Comparison of ENCODE assay signal across 8 cellular contexts in the genomic region with DNA sequence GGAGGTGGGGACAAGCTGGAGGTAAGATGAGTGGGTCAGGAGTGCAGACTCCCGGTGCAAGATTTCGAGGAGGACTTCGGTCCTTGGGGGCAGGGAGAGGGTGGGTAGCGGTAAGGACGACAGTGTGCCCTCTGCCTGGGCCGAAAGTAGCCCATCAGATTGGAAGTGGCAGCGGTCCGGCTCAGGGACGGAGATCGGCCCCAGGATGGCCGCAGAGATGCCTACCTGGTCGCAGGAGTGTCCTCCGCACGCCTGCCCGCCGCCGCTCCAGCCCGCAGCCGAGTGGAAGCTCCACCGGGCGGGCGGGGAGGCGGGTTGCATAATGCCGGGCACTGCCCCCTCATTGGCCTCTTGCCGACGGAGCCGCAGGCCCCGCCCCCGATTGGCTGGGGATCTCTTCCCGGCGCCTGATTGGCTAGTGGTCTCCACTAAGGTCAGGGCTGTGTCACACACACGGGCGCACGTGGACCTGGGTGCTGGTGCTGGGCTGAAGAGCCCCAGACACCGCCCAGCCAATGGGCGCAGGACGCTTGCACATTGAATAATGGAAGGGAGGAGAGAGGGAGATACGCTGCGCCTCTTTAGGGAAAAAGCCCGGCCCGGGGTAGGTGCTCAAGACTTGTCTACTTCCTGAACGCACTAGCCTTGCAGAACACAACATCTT. TPM values are rescaled to one million over a fixed set of nuclear protein-coding genes. Genes with fewer than 3 reads are reported as not detected.
A peak's percentile ranks its signal among the peaks of the same experiment; 100 is the strongest.
DNase-seq lines count a peak whose midpoint lies in the region; ATAC-seq, FAIRE-seq and TF ChIP-seq lines count a peak whose summit lies in the region.

A gene with protein sequence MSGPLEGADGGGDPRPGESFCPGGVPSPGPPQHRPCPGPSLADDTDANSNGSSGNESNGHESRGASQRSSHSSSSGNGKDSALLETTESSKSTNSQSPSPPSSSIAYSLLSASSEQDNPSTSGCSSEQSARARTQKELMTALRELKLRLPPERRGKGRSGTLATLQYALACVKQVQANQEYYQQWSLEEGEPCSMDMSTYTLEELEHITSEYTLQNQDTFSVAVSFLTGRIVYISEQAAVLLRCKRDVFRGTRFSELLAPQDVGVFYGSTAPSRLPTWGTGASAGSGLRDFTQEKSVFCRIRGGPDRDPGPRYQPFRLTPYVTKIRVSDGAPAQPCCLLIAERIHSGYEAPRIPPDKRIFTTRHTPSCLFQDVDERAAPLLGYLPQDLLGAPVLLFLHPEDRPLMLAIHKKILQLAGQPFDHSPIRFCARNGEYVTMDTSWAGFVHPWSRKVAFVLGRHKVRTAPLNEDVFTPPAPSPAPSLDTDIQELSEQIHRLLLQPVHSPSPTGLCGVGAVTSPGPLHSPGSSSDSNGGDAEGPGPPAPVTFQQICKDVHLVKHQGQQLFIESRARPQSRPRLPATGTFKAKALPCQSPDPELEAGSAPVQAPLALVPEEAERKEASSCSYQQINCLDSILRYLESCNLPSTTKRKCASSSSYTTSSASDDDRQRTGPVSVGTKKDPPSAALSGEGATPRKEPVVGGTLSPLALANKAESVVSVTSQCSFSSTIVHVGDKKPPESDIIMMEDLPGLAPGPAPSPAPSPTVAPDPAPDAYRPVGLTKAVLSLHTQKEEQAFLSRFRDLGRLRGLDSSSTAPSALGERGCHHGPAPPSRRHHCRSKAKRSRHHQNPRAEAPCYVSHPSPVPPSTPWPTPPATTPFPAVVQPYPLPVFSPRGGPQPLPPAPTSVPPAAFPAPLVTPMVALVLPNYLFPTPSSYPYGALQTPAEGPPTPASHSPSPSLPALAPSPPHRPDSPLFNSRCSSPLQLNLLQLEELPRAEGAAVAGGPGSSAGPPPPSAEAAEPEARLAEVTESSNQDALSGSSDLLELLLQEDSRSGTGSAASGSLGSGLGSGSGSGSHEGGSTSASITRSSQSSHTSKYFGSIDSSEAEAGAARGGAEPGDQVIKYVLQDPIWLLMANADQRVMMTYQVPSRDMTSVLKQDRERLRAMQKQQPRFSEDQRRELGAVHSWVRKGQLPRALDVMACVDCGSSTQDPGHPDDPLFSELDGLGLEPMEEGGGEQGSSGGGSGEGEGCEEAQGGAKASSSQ (N-terminal part only) (minus strand): TSS at position 293 of the 664 bp plus-strand sequence. CDS start 1,698 bp downstream, outside the sequence.

- peak; percentile 90 for FAIRE-seq in kidney (lab: Jason Lieb, UNC)

- H3K27ac ChIP-seq in HEK293 (ENCODE audit: extremely low read depth, low read depth, low read length) (peak within 1 kb of the TSS; percentile 74; the same call in 1 of the 2 replicates), kidney (ENCODE audit: low read depth in 2 of 2, low read length in 2 of 2) (peak within 1 kb of the TSS; percentile 99 to 100)

- H3K4me3 ChIP-seq in BJ (ENCODE audit: low read depth, low read length) (peak within 1 kb of the TSS; percentile 63), HEK293 (ENCODE audit: low read depth, low read length) (peak within 1 kb of the TSS; percentile 44), kidney (ENCODE audit: low read length in 2 of 2) (peak within 1 kb of the TSS; percentile 94 to 99)

- H3K9me3 ChIP-seq in HEK293 (ENCODE audit: control insufficient read depth, insufficient read depth, low read depth, low read length) (no peaks in the 10 kb centered on the region), kidney (ENCODE audit: control insufficient read depth in 1 of 2, low read length in 2 of 2) (no peaks in the 10 kb centered on the region)

- no peaks in the 10 kb centered on the region for H3K27me3 ChIP-seq in BJ (ENCODE audit: control insufficient read depth, insufficient read depth, low read length)

- CTCF ChIA-PET in BJ (lab: Yijun Ruan, JAX) (interaction anchor here (0.5 to 0.9 kb wide), 3 partner anchors 20 to 301 kb away, joined by 3 to 6 read pairs (median 3); no protein-coding TSS in a partner anchor), HEK293 (lab: Yijun Ruan, JAX) (interaction anchor here (0.6 to 3.8 kb wide), 4 partner anchors 13 to 1437 kb away, joined by 4 to 19 read pairs (median 10); a partner anchor contains a TSS)

- TF ChIP-seq CTCF in BJ (IDR thresholded peaks at IDR 0.05; ENCODE audit: insufficient read depth, low read depth, low read length): no peak
- TF ChIP-seq CTCF in HEK293 (tag by site-specific recombination; IDR thresholded peaks at IDR 0.05): no peak
- no peak for TF ChIP-seq CTCF in kidney (IDR thresholded peaks at IDR 0.05; ENCODE audit: borderline replicate concordance, extremely low read depth, insufficient read depth)

- H3K4me1 ChIP-seq in HEK293 (ENCODE audit: control insufficient read depth, insufficient read depth, low read length): peaks cover 25% of the 10 kb centered on the region
- H3K4me1 ChIP-seq in kidney (ENCODE audit: control insufficient read depth in 1 of 2, insufficient read depth in 1 of 2, low read depth in 1 of 2, low read length in 2 of 2): peaks cover 21 to 29% of the 10 kb centered on the region in 2 donors

- no peak for ATAC-seq in GM21423 (IDR thresholded peaks at IDR 0.05; ENCODE audit: unreplicated experiment)

- DNase-seq in BJ (ENCODE audit: low read depth) (peak; percentile 53), NCI-H226 (peak; percentile 95), cerebellum (ENCODE audit: low spot score) (peak; percentile 97), kidney (peak; percentile 98)
- DNase-seq in activated CD4-positive, alpha-beta T cell treated with anti-CD3 and anti-CD28 coated beads for 1 hour: peak; percentile 71
- peak; percentile 85 to 91 (median 86) for DNase-seq in stimulated activated CD4-positive, alpha-beta T cell treated with anti-CD3 and anti-CD28 coated beads, Interleukin-12 subunit alpha, Interleukin-12 subunit beta, amount 100 ng/mL, for 48 hours (ENCODE audit: low read depth in 2 of 3, low spot score in 1 of 3)

- H3K9ac ChIP-seq in kidney (ENCODE audit: low read length in 2 of 2): peak within 1 kb of the TSS; percentile 96 to 98

- intact Hi-C loops in kidney (cut with DNase I): no loop called here

- POLR2A ChIA-PET in BJ (lab: Charles Lee) (no interaction called here), HEK293 (lab: Yijun Ruan, JAX) (interaction anchor here (1.0 kb wide), 1 partner anchor 21 kb away, joined by 3 read pairs; no protein-coding TSS in a partner anchor)

- H3K36me3 ChIP-seq in BJ (ENCODE audit: control insufficient read depth, insufficient read depth, low read length) (peaks cover 22% of the 10 kb centered on the region), HEK293 (ENCODE audit: control insufficient read depth in 2 of 2, insufficient read depth in 1 of 2, low read length in 2 of 2) (peaks cover 0 to 33% of the 10 kb centered on the region in 2 experiments; a peak in 2 of 3 replicates), kidney (ENCODE audit: control insufficient read depth in 1 of 2, insufficient read depth in 2 of 2, low read length in 2 of 2) (peaks cover 26 to 44% of the 10 kb centered on the region in 2 donors)

TF ChIP-seq in HEK293, 187 proteins besides CTCF, POLR2A, EP300 and RAD21 (continues in another document):
- TF ChIP-seq ZNF571 (tag by site-specific recombination; IDR thresholded peaks at IDR 0.05) (no peak), ZBTB20 (tag by site-specific recombination; IDR thresholded peaks at IDR 0.05) (peak; percentile 93), ZNF785 (tag by site-specific recombination; IDR thresholded peaks at IDR 0.05) (no peak), ZNF214 (tag by site-specific recombination; IDR thresholded peaks at IDR 0.05; ENCODE audit: borderline replicate concordance) (no peak), ZNF76 (tag by site-specific recombination; IDR thresholded peaks at IDR 0.05; ENCODE audit: borderline replicate concordance, low read depth) (peak; percentile 87; the same call in 1 of the 2 replicates), TRIM28 (IDR thresholded peaks at IDR 0.05; ENCODE audit: borderline replicate concordance, low read length) (no peak), ZBTB48 (tag by site-specific recombination; IDR thresholded peaks at IDR 0.05) (no peak), ZFP3 (tag by site-specific recombination; IDR thresholded peaks at IDR 0.05; ENCODE audit: low read depth) (no peak), ZNF843 (tag by site-specific recombination; IDR thresholded peaks at IDR 0.05) (0 out of 2 replicates have a peak, but pooled peaks have one; percentile 24), SETDB1 (IDR thresholded peaks at IDR 0.05; ENCODE audit: insufficient read length, low read length) (no peak), ZSCAN16 (tag by site-specific recombination; IDR thresholded peaks at IDR 0.05) (no peak), ZIC2 (tag by site-specific recombination; IDR thresholded peaks at IDR 0.05) (no peak), ZNF510 (tag by site-specific recombination; IDR thresholded peaks at IDR 0.05; ENCODE audit: insufficient replicate concordance) (no peak), IKZF3 (tag by site-specific recombination; IDR thresholded peaks at IDR 0.05) (peak; percentile 57; the same call in 1 of the 2 replicates), ZNF837 (tag by site-specific recombination; IDR thresholded peaks at IDR 0.05) (no peak)
- TF ChIP-seq, protein P1, sequence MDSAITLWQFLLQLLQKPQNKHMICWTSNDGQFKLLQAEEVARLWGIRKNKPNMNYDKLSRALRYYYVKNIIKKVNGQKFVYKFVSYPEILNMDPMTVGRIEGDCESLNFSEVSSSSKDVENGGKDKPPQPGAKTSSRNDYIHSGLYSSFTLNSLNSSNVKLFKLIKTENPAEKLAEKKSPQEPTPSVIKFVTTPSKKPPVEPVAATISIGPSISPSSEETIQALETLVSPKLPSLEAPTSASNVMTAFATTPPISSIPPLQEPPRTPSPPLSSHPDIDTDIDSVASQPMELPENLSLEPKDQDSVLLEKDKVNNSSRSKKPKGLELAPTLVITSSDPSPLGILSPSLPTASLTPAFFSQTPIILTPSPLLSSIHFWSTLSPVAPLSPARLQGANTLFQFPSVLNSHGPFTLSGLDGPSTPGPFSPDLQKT (IDR thresholded peaks at IDR 0.05; ENCODE audit: borderline replicate concordance, low read depth, low read length): no peak
- TF ChIP-seq, protein P2, sequence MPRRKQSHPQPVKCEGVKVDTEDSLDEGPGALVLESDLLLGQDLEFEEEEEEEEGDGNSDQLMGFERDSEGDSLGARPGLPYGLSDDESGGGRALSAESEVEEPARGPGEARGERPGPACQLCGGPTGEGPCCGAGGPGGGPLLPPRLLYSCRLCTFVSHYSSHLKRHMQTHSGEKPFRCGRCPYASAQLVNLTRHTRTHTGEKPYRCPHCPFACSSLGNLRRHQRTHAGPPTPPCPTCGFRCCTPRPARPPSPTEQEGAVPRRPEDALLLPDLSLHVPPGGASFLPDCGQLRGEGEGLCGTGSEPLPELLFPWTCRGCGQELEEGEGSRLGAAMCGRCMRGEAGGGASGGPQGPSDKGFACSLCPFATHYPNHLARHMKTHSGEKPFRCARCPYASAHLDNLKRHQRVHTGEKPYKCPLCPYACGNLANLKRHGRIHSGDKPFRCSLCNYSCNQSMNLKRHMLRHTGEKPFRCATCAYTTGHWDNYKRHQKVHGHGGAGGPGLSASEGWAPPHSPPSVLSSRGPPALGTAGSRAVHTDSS (tag by site-specific recombination; IDR thresholded peaks at IDR 0.05): no peak

RNA-seq across cellular contexts. Expression of the gene that starts here (rescaled TPM):
- polyA plus RNA-seq in BJ (2011; rRNA removed): 5.1 and 7.7 TPM in 2 replicates
- polyA minus RNA-seq in BJ (2011; rRNA and poly(A)+ RNA removed): 11.4 and 32.7 TPM in 2 replicates
- total RNA-seq in cerebellum: 7.7 TPM
- total RNA-seq in kidney: 161 TPM
- polyA plus RNA-seq in kidney (ENCODE audit: insufficient read depth, low read depth, low replicate concordance): 25.2 TPM

Comparison
In these comparisons a context has a peak if more than half of its experiments do, and no peak if none do; other contexts are left out.
1. RNA of the gene that starts here (total RNA-seq): 161 TPM in kidney (single experiment); 7.7 TPM in cerebellum (single experiment); every median in the first group is over 10 times any median in the second.
2. H3K4me3 ChIP-seq: peak in every context shown above with its lines; median percentile 96 in kidney; 63 in BJ; 44 in HEK293.
3. Peak in every context shown above with its lines, with median percentiles within 50 percentile points of each other: DNase-seq.